1 cellular context compared by ENCODE assay signal in the genomic region with DNA sequence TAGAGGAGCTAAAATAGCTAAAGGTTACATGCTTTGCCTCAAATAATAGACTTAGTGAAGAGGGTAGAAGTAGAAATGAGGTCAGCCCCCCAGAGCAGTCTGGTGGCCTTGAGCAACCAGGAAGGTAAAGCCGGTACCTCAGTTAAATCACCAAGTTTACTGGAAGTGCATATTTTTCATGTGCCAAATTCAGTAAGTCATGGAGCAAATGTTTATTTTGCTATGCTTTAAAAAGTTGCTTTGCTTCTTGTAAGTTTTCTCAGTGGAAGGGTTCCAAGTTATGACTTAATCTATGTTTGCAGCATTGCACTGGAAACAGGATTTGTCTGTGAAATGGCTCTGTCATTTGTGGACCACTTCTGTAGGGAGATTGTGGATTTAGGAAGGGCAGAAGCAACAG.
TF ChIP-seq lines count a peak whose summit lies in the region.

No MANE protein-coding gene starts in this region.

TF ChIP-seq in HEK293, 187 proteins besides CTCF, POLR2A, EP300 and RAD21 (continued from another document):
- TF ChIP-seq, protein P1, sequence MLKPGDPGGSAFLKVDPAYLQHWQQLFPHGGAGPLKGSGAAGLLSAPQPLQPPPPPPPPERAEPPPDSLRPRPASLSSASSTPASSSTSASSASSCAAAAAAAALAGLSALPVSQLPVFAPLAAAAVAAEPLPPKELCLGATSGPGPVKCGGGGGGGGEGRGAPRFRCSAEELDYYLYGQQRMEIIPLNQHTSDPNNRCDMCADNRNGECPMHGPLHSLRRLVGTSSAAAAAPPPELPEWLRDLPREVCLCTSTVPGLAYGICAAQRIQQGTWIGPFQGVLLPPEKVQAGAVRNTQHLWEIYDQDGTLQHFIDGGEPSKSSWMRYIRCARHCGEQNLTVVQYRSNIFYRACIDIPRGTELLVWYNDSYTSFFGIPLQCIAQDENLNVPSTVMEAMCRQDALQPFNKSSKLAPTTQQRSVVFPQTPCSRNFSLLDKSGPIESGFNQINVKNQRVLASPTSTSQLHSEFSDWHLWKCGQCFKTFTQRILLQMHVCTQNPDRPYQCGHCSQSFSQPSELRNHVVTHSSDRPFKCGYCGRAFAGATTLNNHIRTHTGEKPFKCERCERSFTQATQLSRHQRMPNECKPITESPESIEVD (tag by site-specific recombination; IDR thresholded peaks at IDR 0.05) = 0 out of 2 replicates have a peak, but pooled peaks have one; percentile 15
- no peak for TF ChIP-seq ZNF280D (tag by site-specific recombination; IDR thresholded peaks at IDR 0.05)
- TF ChIP-seq FEZF1 (tag by site-specific recombination; IDR thresholded peaks at IDR 0.05) = peak; percentile 31; the same call in 1 of the 2 replicates
- TF ChIP-seq BCL11B (tag by site-specific recombination; IDR thresholded peaks at IDR 0.05; ENCODE audit: low read depth) = no peak
- TF ChIP-seq, protein P2, sequence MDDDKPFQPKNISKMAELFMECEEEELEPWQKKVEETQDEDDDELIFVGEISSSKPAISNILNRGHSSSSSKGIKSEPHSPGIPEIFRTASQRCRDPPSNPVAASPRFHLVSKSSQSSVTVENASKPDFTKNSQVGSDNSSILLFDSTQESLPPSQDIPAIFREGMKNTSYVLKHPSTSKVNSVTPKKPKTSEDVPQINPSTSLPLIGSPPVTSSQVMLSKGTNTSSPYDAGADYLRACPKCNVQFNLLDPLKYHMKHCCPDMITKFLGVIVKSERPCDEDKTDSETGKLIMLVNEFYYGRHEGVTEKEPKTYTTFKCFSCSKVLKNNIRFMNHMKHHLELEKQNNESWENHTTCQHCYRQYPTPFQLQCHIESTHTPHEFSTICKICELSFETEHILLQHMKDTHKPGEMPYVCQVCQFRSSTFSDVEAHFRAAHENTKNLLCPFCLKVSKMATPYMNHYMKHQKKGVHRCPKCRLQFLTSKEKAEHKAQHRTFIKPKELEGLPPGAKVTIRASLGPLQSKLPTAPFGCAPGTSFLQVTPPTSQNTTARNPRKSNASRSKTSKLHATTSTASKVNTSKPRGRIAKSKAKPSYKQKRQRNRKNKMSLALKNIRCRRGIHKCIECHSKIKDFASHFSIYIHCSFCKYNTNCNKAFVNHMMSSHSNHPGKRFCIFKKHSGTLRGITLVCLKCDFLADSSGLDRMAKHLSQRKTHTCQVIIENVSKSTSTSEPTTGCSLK (tag by site-specific recombination; IDR thresholded peaks at IDR 0.05) = no peak
- TF ChIP-seq, protein P3, sequence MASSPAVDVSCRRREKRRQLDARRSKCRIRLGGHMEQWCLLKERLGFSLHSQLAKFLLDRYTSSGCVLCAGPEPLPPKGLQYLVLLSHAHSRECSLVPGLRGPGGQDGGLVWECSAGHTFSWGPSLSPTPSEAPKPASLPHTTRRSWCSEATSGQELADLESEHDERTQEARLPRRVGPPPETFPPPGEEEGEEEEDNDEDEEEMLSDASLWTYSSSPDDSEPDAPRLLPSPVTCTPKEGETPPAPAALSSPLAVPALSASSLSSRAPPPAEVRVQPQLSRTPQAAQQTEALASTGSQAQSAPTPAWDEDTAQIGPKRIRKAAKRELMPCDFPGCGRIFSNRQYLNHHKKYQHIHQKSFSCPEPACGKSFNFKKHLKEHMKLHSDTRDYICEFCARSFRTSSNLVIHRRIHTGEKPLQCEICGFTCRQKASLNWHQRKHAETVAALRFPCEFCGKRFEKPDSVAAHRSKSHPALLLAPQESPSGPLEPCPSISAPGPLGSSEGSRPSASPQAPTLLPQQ (tag by site-specific recombination; IDR thresholded peaks at IDR 0.05) = 0 out of 2 replicates have a peak, but pooled peaks have one; percentile 7
- no peak for TF ChIP-seq WT1 (tag by site-specific recombination; IDR thresholded peaks at IDR 0.05)
- TF ChIP-seq ZNF366 (tag by site-specific recombination; conservative IDR thresholded peaks at IDR 0.05) = 0 out of 2 replicates have a peak, but pooled peaks have one; percentile 25
